In genomic region chr7:86790383-86790782, GRCh38 we compare ENCODE assay signal across 16 cellular contexts.
DNase-seq lines count a peak whose midpoint lies in the region; ATAC-seq and TF ChIP-seq lines count a peak whose summit lies in the region.
"Had no signal": no experiment of that assay in that cellular context is flagged by ENCODE, and none has a peak within 500 bp of the region (broad histone marks: within the 10 kb centered on the region; RNA-seq: fewer than 3 reads in every experiment).

No MANE protein-coding gene starts in this region.

- DNase-seq in body of pancreas, result no peak
- no peak for DNase-seq in cerebellar cortex (ENCODE audit: low spot score)
- no peak for DNase-seq in OCI-LY7 (ENCODE audit: low spot score)
- no peak for DNase-seq in glomerular visceral epithelial cell (ENCODE audit: extremely low spot score)
- DNase-seq: activated naive CD4-positive, alpha-beta T cell treated with anti-CD3 and anti-CD28 coated beads for 36 hours; kidney; NCI-H1694 treated with DMSO at 0.1 percent for 48 hours; NCI-H82; posterior cingulate gyrus had no signal

- H3K4me3 ChIP-seq in OCI-LY3 (ENCODE audit: low read length) (no peak overlapping the region), body of pancreas (no peak overlapping the region), OCI-LY7 (ENCODE audit: low read depth, low read length, poor library complexity, severe bottlenecking) (no peak overlapping the region)
- H3K4me3 ChIP-seq: BLaER1, thoracic aorta had no signal

- H3K4me2 ChIP-seq in OCI-LY3 (ENCODE audit: low read length) (peak overlapping the region; percentile 35), OCI-LY7 (ENCODE audit: low read length) (no peak overlapping the region)
- H3K4me2 ChIP-seq: BLaER1, KMS-11 had no signal

- H3K9me3 ChIP-seq in OCI-LY3 (ENCODE audit: insufficient read depth, low read length), result no peaks in the 10 kb centered on the region
- no peaks in the 10 kb centered on the region for H3K9me3 ChIP-seq in body of pancreas
- no peaks in the 10 kb centered on the region for H3K9me3 ChIP-seq in OCI-LY7 (ENCODE audit: low read length)
- H3K9me3 ChIP-seq: thoracic aorta had no signal

- ATAC-seq in GM18907 (IDR thresholded peaks at IDR 0.05; ENCODE audit: unreplicated experiment), result peak; percentile 52
- ATAC-seq in GM21717 (IDR thresholded peaks at IDR 0.05; ENCODE audit: unreplicated experiment), result peak; percentile 50
- ATAC-seq in HG03060 (IDR thresholded peaks at IDR 0.05; ENCODE audit: low read depth, unreplicated experiment), result peak; percentile 44
- ATAC-seq in body of pancreas, result no peak

- no peaks in the 10 kb centered on the region for H3K9me2 ChIP-seq in OCI-LY7 (ENCODE audit: insufficient read depth, low read length)

- H2AFZ ChIP-seq in OCI-LY3 (ENCODE audit: low read depth, low read length), result no peak overlapping the region
- H2AFZ ChIP-seq in OCI-LY7 (ENCODE audit: low read length), result no peak overlapping the region

- no peaks in the 10 kb centered on the region for H4K20me1 ChIP-seq in OCI-LY3 (ENCODE audit: insufficient read depth, low read length)
- H4K20me1 ChIP-seq in OCI-LY7 (ENCODE audit: insufficient read depth, low read length), result no peaks in the 10 kb centered on the region
- H4K20me1 ChIP-seq: BLaER1 had no signal

- no TSS peak for BruUV-seq in OCI-LY7 (replicated peaks; lab: Mats Ljungman, UMichigan)

- H3K4me1 ChIP-seq in OCI-LY3 (ENCODE audit: low read length) (peaks cover 19% of the 10 kb centered on the region), body of pancreas (no peaks in the 10 kb centered on the region), OCI-LY7 (ENCODE audit: insufficient read depth, low read length, poor library complexity, severe bottlenecking) (no peaks in the 10 kb centered on the region)

- CTCF ChIA-PET in OCI-LY7 (lab: Charles Lee; ENCODE audit: unreplicated experiment), result no interaction called here

- H3K9ac ChIP-seq in OCI-LY3 (ENCODE audit: low read length), result no peak overlapping the region
- H3K9ac ChIP-seq: BLaER1, KMS-11 had no signal

- H3K27me3 ChIP-seq in OCI-LY3 (ENCODE audit: low read depth, low read length) (no peaks in the 10 kb centered on the region), body of pancreas (no peaks in the 10 kb centered on the region)
- H3K27me3 ChIP-seq: BLaER1 had no signal

- H3K79me2 ChIP-seq in OCI-LY3 (ENCODE audit: low read length), result no peaks in the 10 kb centered on the region
- no peaks in the 10 kb centered on the region for H3K79me2 ChIP-seq in OCI-LY7 (ENCODE audit: insufficient read depth, low read depth, low read length)

- no peaks in the 10 kb centered on the region for H3K36me3 ChIP-seq in OCI-LY3 (replicated peaks; ENCODE audit: low read depth, low read length)
- H3K36me3 ChIP-seq in body of pancreas (replicated peaks in 1 of 2; ENCODE audit: insufficient read depth in 1 of 2, low read depth in 2 of 2), result no peaks in the 10 kb centered on the region
- no peaks in the 10 kb centered on the region for H3K36me3 ChIP-seq in OCI-LY7 (ENCODE audit: insufficient read depth, low read length)
- H3K36me3 ChIP-seq: BLaER1, thoracic aorta had no signal

- no peak for TF ChIP-seq POLR2A in body of pancreas (IDR thresholded peaks at IDR 0.05)

- POLR2A ChIA-PET in OCI-LY7 (lab: Charles Lee), result interaction anchor here (0.6 kb wide), 1 partner anchor 899 kb away, joined by 3 read pairs; no protein-coding TSS in a partner anchor

- H3K27ac ChIP-seq in OCI-LY3 (ENCODE audit: low read length) (no peak overlapping the region), body of pancreas (no peak overlapping the region), OCI-LY7 (ENCODE audit: low read depth, low read length, poor library complexity, severe bottlenecking) (no peak overlapping the region)
- H3K27ac ChIP-seq: BLaER1, KMS-11, thoracic aorta had no signal

- no peak for TF ChIP-seq CTCF in OCI-LY3 (IDR thresholded peaks at IDR 0.05; ENCODE audit: low read depth, low read length)
- TF ChIP-seq CTCF in body of pancreas (IDR thresholded peaks at IDR 0.05), result no peak
- no peak for TF ChIP-seq CTCF in OCI-LY7 (conservative IDR thresholded peaks at IDR 0.05; ENCODE audit: low read length)

- intact Hi-C loops in body of pancreas (cut with DNase I) (no loop called here), OCI-LY7 (cut with micrococcal nuclease; ENCODE audit: unreplicated experiment) (no loop called here)
